8 cellular contexts compared by ENCODE assay signal in the genomic region with DNA sequence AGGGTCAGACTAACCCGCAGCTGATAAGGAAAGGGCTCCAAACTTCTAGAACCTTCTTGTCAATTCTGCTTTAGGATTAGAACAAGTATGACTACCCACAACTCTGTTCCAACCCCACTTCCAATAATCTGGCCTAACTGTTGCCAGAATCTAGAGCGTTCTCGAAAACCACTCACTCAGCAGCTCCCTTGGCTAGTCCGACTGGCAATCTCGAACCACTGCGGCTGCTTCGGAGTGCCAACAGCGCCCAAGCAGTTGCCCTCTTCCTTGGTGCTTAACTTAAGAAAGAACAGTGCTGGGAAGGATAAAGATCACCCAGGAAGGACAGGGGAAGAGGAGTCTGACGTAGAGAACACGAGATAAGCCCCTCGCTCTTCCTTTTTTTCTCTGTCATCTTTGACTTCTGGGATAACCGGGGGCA. TPM values are rescaled to one million over a fixed set of nuclear protein-coding genes. Genes with fewer than 3 reads are reported as not detected.
A peak's percentile ranks its signal among the peaks of the same experiment; 100 is the strongest.
DNase-seq lines count a peak whose midpoint lies in the region; ATAC-seq, FAIRE-seq and TF ChIP-seq lines count a peak whose summit lies in the region.

No MANE protein-coding gene starts in this region.

- no peaks in the 10 kb centered on the region for H3K36me3 ChIP-seq in endothelial cell of umbilical vein (ENCODE audit: control insufficient read depth in 2 of 2, extremely low read depth in 1 of 2, insufficient read depth in 2 of 2, low read length in 2 of 2)

- dilution Hi-C loops in endothelial cell of umbilical vein (cut with MboI; ENCODE audit: extremely low pct_ligation_motif_present, low sequenced_read_pairs) = no loop called here

- no peaks in the 10 kb centered on the region for H3K9me3 ChIP-seq in endothelial cell of umbilical vein (replicated peaks; ENCODE audit: control insufficient read depth, insufficient read depth, low read length)

- H3K36me3 Mint-ChIP-seq in T-cell (no peaks in the 10 kb centered on the region), nephron (ENCODE audit: low read depth) (peaks cover 5% of the 10 kb centered on the region)

- peak overlapping the region; percentile 88 for H3K27ac ChIP-seq in endothelial cell of umbilical vein (ENCODE audit: insufficient read depth, low read depth, low read length)

- H3K9me1 ChIP-seq in endothelial cell of umbilical vein (replicated peaks; ENCODE audit: control insufficient read depth, extremely low read depth, insufficient read depth, low read length) = no peaks in the 10 kb centered on the region

- H3K79me2 ChIP-seq in endothelial cell of umbilical vein (ENCODE audit: control insufficient read depth, insufficient read depth, low read length) = peaks cover 70% of the 10 kb centered on the region

- TF ChIP-seq POLR2A in endothelial cell of umbilical vein (IDR thresholded peaks at IDR 0.05; ENCODE audit: low read depth, low read length) = no peak

- peak overlapping the region; percentile 69 to 96 (median 96) for H3K4me3 ChIP-seq in endothelial cell of umbilical vein (replicated peaks in 1 of 3; ENCODE audit: insufficient read depth in 1 of 3, low read depth in 1 of 3, low read length in 3 of 3)

- no peaks in the 10 kb centered on the region for H3K27me3 ChIP-seq in endothelial cell of umbilical vein (ENCODE audit: control insufficient read depth in 2 of 2, insufficient read depth in 2 of 2, low read length in 2 of 2)

- ATAC-seq in T-cell (replicated peaks in 1 of 4) (no peak), HG02885 (IDR thresholded peaks at IDR 0.05; ENCODE audit: poor library complexity, unreplicated experiment) (no peak)

- H3K27ac Mint-ChIP-seq in T-cell (peak overlapping the region; percentile 93 to 99), nephron (peak overlapping the region; percentile 98 to 99 (median 98))

- peak overlapping the region; percentile 69 for H3K4me2 ChIP-seq in endothelial cell of umbilical vein (ENCODE audit: insufficient read depth, low read length)

- peaks cover 75 to 85% (median 79%) of the 10 kb centered on the region in 3 donors for H3K4me1 Mint-ChIP-seq in T-cell
- peaks cover 41% of the 10 kb centered on the region for H3K4me1 Mint-ChIP-seq in nephron

- TF ChIP-seq CTCF in endothelial cell of umbilical vein (IDR thresholded peaks at IDR 0.05; ENCODE audit: extremely low read depth in 1 of 2, insufficient read depth in 1 of 2, low read depth in 1 of 2, low read length in 2 of 2) (no peak), nephron (IDR thresholded peaks at IDR 0.05; ENCODE audit: unreplicated experiment in 3 of 3) (no peak)

- BruUV-seq in endothelial cell of umbilical vein (replicated peaks; lab: Mats Ljungman, UMichigan) = no TSS peak

- no peaks in the 10 kb centered on the region for H3K27me3 Mint-ChIP-seq in T-cell
- H3K27me3 Mint-ChIP-seq in nephron (ENCODE audit: low read depth) = no peaks in the 10 kb centered on the region

- DNase-seq in SIG-M5 treated with dmso at 0.1 percent for 504 hours (lab: John Stamatoyannopoulos, UW; ENCODE audit: unreplicated experiment) (peak; percentile 19), SIG-M5 (lab: John Stamatoyannopoulos, UW) (no peak), T-cell (peak in 3 of 34 experiments; percentile 9 to 19 (median 12)), endothelial cell of umbilical vein (ENCODE audit: low read depth, low spot score) (peak; percentile 37), OCI-M2 (lab: John Stamatoyannopoulos, UW; ENCODE audit: unreplicated experiment) (no peak), SW480 (ENCODE audit: low spot score) (no peak)

- intact Hi-C loops in endothelial cell of umbilical vein (cut with micrococcal nuclease) = loop anchor here (2.0 to 5.0 kb wide), 2 partner anchors 49 to 84 kb away; a partner anchor contains a TSS

- H3K4me1 ChIP-seq in endothelial cell of umbilical vein (ENCODE audit: control insufficient read depth, extremely low read depth, insufficient read depth, low read length) = peaks cover 16% of the 10 kb centered on the region

- H3K4me3 Mint-ChIP-seq in T-cell (peak overlapping the region; percentile 93 to 100 (median 99)), nephron (peak overlapping the region; percentile 97 to 100 (median 99))

- H3K9me3 Mint-ChIP-seq in T-cell (no peaks in the 10 kb centered on the region), nephron (no peaks in the 10 kb centered on the region)

- POLR2A ChIA-PET in T-cell (lab: Charles Lee) = interaction anchor here (0.6 to 0.9 kb wide), 4 partner anchors 9 to 99 kb away, joined by 3 read pairs; no protein-coding TSS in a partner anchor
- POLR2A ChIA-PET in endothelial cell of umbilical vein (lab: Charles Lee) = no interaction called here

- H2AFZ ChIP-seq in endothelial cell of umbilical vein (ENCODE audit: low read depth, low read length) = peak overlapping the region; percentile 39

- H4K20me1 ChIP-seq in endothelial cell of umbilical vein (replicated peaks; ENCODE audit: control insufficient read depth, extremely low read depth, insufficient read depth, low read length) = no peaks in the 10 kb centered on the region

- CTCF ChIA-PET in T-cell (lab: Charles Lee) (interaction anchor here in 1 of 2 donors (1.0 to 1.7 kb wide), 2 partner anchors 12 to 90 kb away, joined by 3 to 4 read pairs; no protein-coding TSS in a partner anchor), endothelial cell of umbilical vein (lab: Charles Lee) (interaction anchor here (1.8 to 3.4 kb wide), 3 partner anchors 9 to 84 kb away, joined by 5 to 13 read pairs (median 9); no protein-coding TSS in a partner anchor)

- H3K9ac ChIP-seq in endothelial cell of umbilical vein (replicated peaks; ENCODE audit: extremely low read depth, insufficient read depth, low read length) = peak overlapping the region; percentile 98

- peak; percentile 69 for FAIRE-seq in endothelial cell of umbilical vein (lab: Jason Lieb, UNC)

TF ChIP-seq in endothelial cell of umbilical vein, 7 proteins besides CTCF, POLR2A, EP300 and RAD21:
- no peak for TF ChIP-seq GATA2 (IDR thresholded peaks at IDR 0.05; ENCODE audit: insufficient read depth, insufficient read length, low read depth, low read length)
- no peak for TF ChIP-seq MYC (IDR thresholded peaks at IDR 0.05; ENCODE audit: low read depth, low read length)
- TF ChIP-seq, protein P1, sequence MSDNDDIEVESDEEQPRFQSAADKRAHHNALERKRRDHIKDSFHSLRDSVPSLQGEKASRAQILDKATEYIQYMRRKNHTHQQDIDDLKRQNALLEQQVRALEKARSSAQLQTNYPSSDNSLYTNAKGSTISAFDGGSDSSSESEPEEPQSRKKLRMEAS (IDR thresholded peaks at IDR 0.05; ENCODE audit: insufficient read depth, insufficient read length) = no peak
- TF ChIP-seq EZH2 (IDR thresholded peaks at IDR 0.05; ENCODE audit: borderline replicate concordance, low read depth, low read length, severe bottlenecking) = no peak
- no peak for TF ChIP-seq POLR2AphosphoS5 (IDR thresholded peaks at IDR 0.05; ENCODE audit: insufficient read depth, low read depth, low read length)
- TF ChIP-seq JUN (IDR thresholded peaks at IDR 0.05; ENCODE audit: borderline replicate concordance, insufficient read depth, insufficient read length, low read depth) = no peak
- no peak for TF ChIP-seq FOS (IDR thresholded peaks at IDR 0.05; ENCODE audit: borderline replicate concordance, insufficient read depth, low read length)

RNA-seq across cellular contexts. Expression of a gene that starts 0.8 kb away (rescaled TPM):
- 100 to 1,000 TPM; 107 to 129 (median 112) TPM for total RNA-seq in T-cell
- 103 and 111 TPM in 2 replicates for total RNA-seq in endothelial cell of umbilical vein
- polyA plus RNA-seq in endothelial cell of umbilical vein = 16.0 and 19.8 TPM in 2 replicates
- 39.5 and 42.6 TPM in 2 replicates for polyA plus RNA-seq in endothelial cell of umbilical vein (2011; cell fraction: cytosol; rRNA removed)
- 45.3 and 54.5 TPM in 2 replicates for polyA plus RNA-seq in endothelial cell of umbilical vein (2011; cell fraction: nucleus; rRNA removed)
- 87.7 and 106 TPM in 2 replicates for polyA plus RNA-seq in endothelial cell of umbilical vein (2012)
- polyA minus RNA-seq in endothelial cell of umbilical vein = 62.2 and 72.3 TPM in 2 replicates
- 31.3 TPM for polyA minus RNA-seq in endothelial cell of umbilical vein (2011; cell fraction: cytosol; rRNA and poly(A)+ RNA removed)
- polyA minus RNA-seq in endothelial cell of umbilical vein (2011; cell fraction: nucleus; rRNA and poly(A)+ RNA removed) = 73.8 and 99.0 TPM in 2 replicates

RNA-seq across cellular contexts. Expression of a gene that starts 3.5 kb away (rescaled TPM):
- 10 to 100 TPM; 11.0 to 19.6 (median 18.4) TPM for total RNA-seq in T-cell
- 57.3 and 60.4 TPM in 2 replicates for total RNA-seq in endothelial cell of umbilical vein
- polyA plus RNA-seq in endothelial cell of umbilical vein = 87.6 and 96.9 TPM in 2 replicates
- polyA plus RNA-seq in endothelial cell of umbilical vein (2011; cell fraction: cytosol; rRNA removed) = 81.7 and 91.5 TPM in 2 replicates
- polyA plus RNA-seq in endothelial cell of umbilical vein (2011; cell fraction: nucleus; rRNA removed) = 46.9 and 47.8 TPM in 2 replicates
- polyA plus RNA-seq in endothelial cell of umbilical vein (2012) = 57.2 and 62.2 TPM in 2 replicates
- polyA minus RNA-seq in endothelial cell of umbilical vein = 61.9 and 68.8 TPM in 2 replicates
- polyA minus RNA-seq in endothelial cell of umbilical vein (2011; cell fraction: cytosol; rRNA and poly(A)+ RNA removed) = 24.2 TPM
- polyA minus RNA-seq in endothelial cell of umbilical vein (2011; cell fraction: nucleus; rRNA and poly(A)+ RNA removed) = 21.6 and 24.0 TPM in 2 replicates

RNA-seq across cellular contexts. Expression of a gene that starts 34.0 kb away (rescaled TPM):
- total RNA-seq in T-cell (1 to 10 TPM in 1 of 5 donors, under 1 TPM in 4; 0.35 to 1.1 (median 0.89) TPM), endothelial cell of umbilical vein (0.18 and 0.20 TPM in 2 replicates)
- polyA plus RNA-seq in endothelial cell of umbilical vein = 0.19 and 0.30 TPM in 2 replicates
- polyA plus RNA-seq in endothelial cell of umbilical vein (2011; cell fraction: cytosol; rRNA removed) = 0.09 and 0.17 TPM in 2 replicates
- 0.11 and 0.29 TPM in 2 replicates for polyA plus RNA-seq in endothelial cell of umbilical vein (2011; cell fraction: nucleus; rRNA removed)
- 0.16 and 0.23 TPM in 2 replicates for polyA plus RNA-seq in endothelial cell of umbilical vein (2012)
- polyA minus RNA-seq in endothelial cell of umbilical vein = 0.17 TPM in 1 of 2 replicates, not detected in the other
- polyA minus RNA-seq in endothelial cell of umbilical vein (2011; cell fraction: cytosol; rRNA and poly(A)+ RNA removed) = 0.92 TPM
- 0.10 and 0.19 TPM in 2 replicates for polyA minus RNA-seq in endothelial cell of umbilical vein (2011; cell fraction: nucleus; rRNA and poly(A)+ RNA removed)

RNA-seq across cellular contexts. Expression of a gene that starts 49.8 kb away (rescaled TPM):
- total RNA-seq in T-cell (10 to 100 TPM; 24.4 to 36.2 (median 34.3) TPM), endothelial cell of umbilical vein (84.9 and 88.3 TPM in 2 replicates)
- 48.6 and 49.4 TPM in 2 replicates for polyA plus RNA-seq in endothelial cell of umbilical vein
- polyA plus RNA-seq in endothelial cell of umbilical vein (2011; cell fraction: cytosol; rRNA removed) = 36.9 and 45.8 TPM in 2 replicates
- 33.7 and 34.5 TPM in 2 replicates for polyA plus RNA-seq in endothelial cell of umbilical vein (2011; cell fraction: nucleus; rRNA removed)
- 56.7 and 63.5 TPM in 2 replicates for polyA plus RNA-seq in endothelial cell of umbilical vein (2012)
- polyA minus RNA-seq in endothelial cell of umbilical vein = 137 and 194 TPM in 2 replicates
- polyA minus RNA-seq in endothelial cell of umbilical vein (2011; cell fraction: cytosol; rRNA and poly(A)+ RNA removed) = 37.2 TPM
- polyA minus RNA-seq in endothelial cell of umbilical vein (2011; cell fraction: nucleus; rRNA and poly(A)+ RNA removed) = 25.3 and 45.3 TPM in 2 replicates

Comparison
In these comparisons a context has a peak if more than half of its experiments do, and no peak if none do; other contexts are left out.
1. DNase-seq: peak in SIG-M5 treated with dmso at 0.1 percent for 504 hours (single experiment) and endothelial cell of umbilical vein (single experiment); none in SIG-M5 (single experiment), OCI-M2 (single experiment) and SW480 (single experiment).